8 cellular contexts compared by ENCODE assay signal in the genomic region with DNA sequence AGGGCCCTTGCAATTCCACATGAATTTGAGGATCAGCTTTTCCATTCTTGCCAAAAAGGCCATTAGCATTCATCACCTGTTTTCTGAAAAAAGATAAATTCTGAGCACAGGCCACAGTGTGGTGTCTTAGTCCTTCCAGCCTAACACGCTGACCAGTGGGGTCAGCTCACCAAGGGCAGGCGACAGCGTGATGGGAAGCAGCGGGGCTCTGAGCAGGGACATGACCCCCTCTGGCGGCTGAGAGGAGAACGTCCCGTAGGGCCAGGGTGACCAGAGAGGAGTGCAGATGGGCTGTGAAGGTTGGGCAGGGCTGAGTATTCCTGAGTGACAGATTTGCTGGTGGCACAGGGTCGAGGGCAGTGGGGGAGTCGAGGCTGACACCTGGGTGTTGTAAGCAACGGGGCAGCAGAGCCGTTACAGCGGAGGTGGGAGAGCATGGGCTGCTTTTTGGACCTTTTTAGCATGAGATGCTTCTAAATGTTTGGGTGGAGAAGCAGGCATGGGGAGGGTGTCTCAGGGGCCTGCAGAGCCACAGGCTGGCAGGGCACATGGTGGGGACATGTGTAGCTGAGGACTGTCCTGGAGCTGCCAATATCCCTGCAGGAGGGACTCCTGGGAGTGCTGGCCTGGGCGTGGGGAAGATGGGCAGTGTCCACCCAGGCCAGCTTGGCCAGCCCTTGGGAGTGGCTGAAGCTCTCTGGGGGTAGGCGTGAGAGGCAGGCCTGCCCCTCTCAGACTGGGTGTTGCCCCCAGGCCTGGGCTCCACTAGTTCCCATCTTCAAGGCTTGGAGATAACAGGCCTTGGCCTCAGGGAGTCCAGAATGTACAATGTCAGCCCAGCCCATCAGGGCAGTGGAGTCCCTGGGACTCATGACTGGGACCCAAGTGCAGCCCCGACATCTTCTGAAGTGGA. TPM values are rescaled to one million over a fixed set of nuclear protein-coding genes. Genes with fewer than 3 reads are reported as not detected.
DNase-seq lines count a peak whose midpoint lies in the region; ATAC-seq and TF ChIP-seq lines count a peak whose summit lies in the region.

No MANE protein-coding gene starts in this region.

- H2AK9ac ChIP-seq in IMR-90 (replicated peaks; ENCODE audit: low read depth, low read length, poor library complexity) = peak overlapping the region; percentile 86

- CTCF ChIA-PET in Caco-2 (lab: Charles Lee) = interaction anchor here (0.6 to 1.4 kb wide), 10 partner anchors 11 to 138 kb away, joined by 3 to 17 read pairs (median 4); no protein-coding TSS in a partner anchor
- CTCF ChIA-PET in IMR-90 (lab: Yijun Ruan, JAX) = interaction anchor here (0.5 to 1.5 kb wide), 10 partner anchors 11 to 397 kb away, joined by 3 to 8 read pairs (median 3); no protein-coding TSS in a partner anchor
- CTCF ChIA-PET in RWPE1 (lab: Yijun Ruan, JAX) = interaction anchor here (0.6 to 1.5 kb wide), 21 partner anchors 9 to 499 kb away, joined by 3 to 18 read pairs (median 3); no protein-coding TSS in a partner anchor

- peak overlapping the region; percentile 74 for H3K27ac Mint-ChIP-seq in Caco-2 (ENCODE audit: unreplicated experiment)
- peak overlapping the region; percentile 40 for H3K27ac Mint-ChIP-seq in activated T-helper 17 cell treated with anti-CD3 and anti-CD28 coated beads, Interleukin-2, amount 50 U/mL, for 72 hours

- DNase-seq in Caco-2 (peak; percentile 82 to 89), IMR-90 (peak; percentile 75), RWPE1 (ENCODE audit: low spot score) (peak; percentile 78), fibroblast of the aortic adventitia (ENCODE audit: low read depth) (peak; percentile 77), neuronal stem cell (ENCODE audit: low spot score) (peak; percentile 75), superior temporal gyrus (ENCODE audit: extremely low spot score) (peak; percentile 89)

- no peaks in the 10 kb centered on the region for H3K27me3 Mint-ChIP-seq in Caco-2 (ENCODE audit: insufficient read depth, unreplicated experiment)
- no peaks in the 10 kb centered on the region for H3K27me3 Mint-ChIP-seq in activated T-helper 17 cell treated with anti-CD3 and anti-CD28 coated beads, Interleukin-2, amount 50 U/mL, for 72 hours

- H3K4me2 ChIP-seq in IMR-90 (ENCODE audit: low read depth, low read length) (no peak overlapping the region), neuronal stem cell (ENCODE audit: insufficient read depth, low read length, poor library complexity, severe bottlenecking) (no peak overlapping the region)

- H2BK5ac ChIP-seq in IMR-90 (ENCODE audit: low read depth, low read length, poor library complexity, severe bottlenecking) (peak overlapping the region; percentile 2), neuronal stem cell (ENCODE audit: low read length) (no peak overlapping the region)

- H3K4me3 ChIP-seq in Caco-2 (ENCODE audit: low read depth, low read length) (no peak overlapping the region), IMR-90 (ENCODE audit: insufficient read depth, low read depth, low read length) (no peak overlapping the region), fibroblast of the aortic adventitia (ENCODE audit: low read depth, low read length) (no peak overlapping the region), neuronal stem cell (ENCODE audit: low read length in 2 of 2) (no peak overlapping the region)

- H3K27me3 ChIP-seq in Caco-2 (replicated peaks; ENCODE audit: control insufficient read depth, insufficient read depth, low read length) (no peaks in the 10 kb centered on the region), IMR-90 (ENCODE audit: control insufficient read depth, insufficient read depth, low read length) (no peaks in the 10 kb centered on the region), neuronal stem cell (ENCODE audit: control insufficient read depth in 3 of 3, insufficient read depth in 3 of 3, low read depth in 1 of 3, low read length in 3 of 3) (peaks cover 0 to 4% (median 3%) of the 10 kb centered on the region in 3 experiments)

- peak; percentile 98 for TF ChIP-seq RAD21 in IMR-90 (IDR thresholded peaks at IDR 0.05; ENCODE audit: low read length)

- H3K9ac ChIP-seq in IMR-90 (ENCODE audit: low read depth, low read length) (no peak overlapping the region), neuronal stem cell (ENCODE audit: low read depth, low read length, poor library complexity) (peak overlapping the region; percentile 5)

- H3K27ac ChIP-seq in IMR-90 (ENCODE audit: insufficient read depth, low read length) (peak overlapping the region; percentile 31; the same call in 1 of the 2 replicates), RWPE1 (peak overlapping the region; percentile 91), neuronal stem cell (replicated peaks; ENCODE audit: low read length) (no peak overlapping the region)

- peak overlapping the region; percentile 74 for H2AFZ ChIP-seq in IMR-90 (replicated peaks; ENCODE audit: low read length, poor library complexity)
- no peak overlapping the region for H2AFZ ChIP-seq in neuronal stem cell (ENCODE audit: low read length)

- TF ChIP-seq POLR2A in IMR-90 (IDR thresholded peaks at IDR 0.05; ENCODE audit: low read depth, low read length) = no peak

- H3K23ac ChIP-seq in IMR-90 (ENCODE audit: low read depth, low read length) (no peak overlapping the region; the same call in 1 of the 2 replicates), neuronal stem cell (ENCODE audit: low read depth, low read length, poor library complexity) (peak overlapping the region; percentile 89)

- BruUV-seq in Caco-2 (replicated peaks; lab: Mats Ljungman, UMichigan) = no TSS peak
- no TSS peak for BruUV-seq in IMR-90 (replicated peaks; lab: Mats Ljungman, UMichigan)

- H4K20me1 ChIP-seq in IMR-90 (ENCODE audit: insufficient read depth, low read length) = peaks cover 6% of the 10 kb centered on the region; the same call in 1 of the 2 replicates

- H3K14ac ChIP-seq in IMR-90 (replicated peaks; ENCODE audit: low read depth, low read length) = no peak overlapping the region
- no peak overlapping the region for H3K14ac ChIP-seq in neuronal stem cell (ENCODE audit: low read length)

- H3K4me3 Mint-ChIP-seq in Caco-2 (ENCODE audit: unreplicated experiment) = peak overlapping the region; percentile 56
- peak overlapping the region; percentile 25 for H3K4me3 Mint-ChIP-seq in activated T-helper 17 cell treated with anti-CD3 and anti-CD28 coated beads, Interleukin-2, amount 50 U/mL, for 72 hours

- peaks cover 2% of the 10 kb centered on the region; the same call in 1 of the 2 replicates for H3K9me1 ChIP-seq in IMR-90 (ENCODE audit: insufficient read depth, low read length)

- H2AK5ac ChIP-seq in IMR-90 (ENCODE audit: low read depth, low read length) (peak overlapping the region; percentile 43; the same call in 1 of the 2 replicates), neuronal stem cell (ENCODE audit: low read depth, low read length) (peak overlapping the region; percentile 70)

- 0 out of 2 replicates have a peak overlapping the region, but pooled peaks have one; percentile 5 for H3K4ac ChIP-seq in IMR-90 (ENCODE audit: low read depth, low read length)
- H3K4ac ChIP-seq in neuronal stem cell (ENCODE audit: low read length) = no peak overlapping the region

- H2BK15ac ChIP-seq in IMR-90 (ENCODE audit: low read depth, low read length) (no peak overlapping the region; the same call in 2 of the 3 replicates), neuronal stem cell (ENCODE audit: low read length) (peak overlapping the region; percentile 11)

- POLR2A ChIA-PET in Caco-2 (lab: Charles Lee) = interaction anchor here (0.6 kb wide), 1 partner anchor 48 kb away, joined by 7 read pairs; no protein-coding TSS in a partner anchor
- POLR2A ChIA-PET in IMR-90 (lab: Charles Lee; ENCODE audit: unreplicated experiment) = no interaction called here
- POLR2A ChIA-PET in RWPE1 (lab: Yijun Ruan, JAX; ENCODE audit: low non-redundant PET) = interaction anchor here (0.5 kb wide), 1 partner anchor 122 kb away, joined by 6 read pairs; no protein-coding TSS in a partner anchor

- in situ Hi-C loops in IMR-90 (cut with MboI; ENCODE audit: low sequenced_read_pairs) = loop anchor here (10.0 kb wide), 1 partner anchor 122 kb away; no protein-coding TSS in a partner anchor

- dilution Hi-C loops in IMR-90 (cut with HindIII; ENCODE audit: low sequenced_read_pairs, unreplicated experiment) = no loop called here

- ATAC-seq in IMR-90 (ENCODE audit: low read depth) (peak; percentile 62), HG03196 (IDR thresholded peaks at IDR 0.05; ENCODE audit: unreplicated experiment) (no peak)
- ATAC-seq in activated T-helper 17 cell treated with anti-CD3 and anti-CD28 coated beads, Interleukin-2, amount 50 U/mL, for 72 hours (replicated peaks) = peak; percentile 56

- H4K5ac ChIP-seq in IMR-90 (ENCODE audit: low read depth, low read length) = no peak overlapping the region

- peaks cover 6% of the 10 kb centered on the region for H3K36me3 Mint-ChIP-seq in Caco-2 (ENCODE audit: insufficient read depth, unreplicated experiment)
- H3K36me3 Mint-ChIP-seq in activated T-helper 17 cell treated with anti-CD3 and anti-CD28 coated beads, Interleukin-2, amount 50 U/mL, for 72 hours (ENCODE audit: low read depth) = no peaks in the 10 kb centered on the region

- TF ChIP-seq CTCF in Caco-2 (IDR thresholded peaks at IDR 0.05; ENCODE audit: insufficient read depth in 1 of 2, low read depth in 1 of 2, low read length in 1 of 2, severe bottlenecking in 1 of 2, unreplicated experiment in 1 of 2) (peak; percentile 64 to 91), IMR-90 (conservative IDR thresholded peaks at IDR 0.05; ENCODE audit: low read depth, low read length) (peak; percentile 95), RWPE1 (conservative IDR thresholded peaks at IDR 0.05; ENCODE audit: low read depth) (peak; percentile 93), fibroblast of the aortic adventitia (IDR thresholded peaks at IDR 0.05; ENCODE audit: insufficient read depth, low read length) (peak; percentile 97)

- WGBS in IMR-90 (ENCODE audit: extremely low coverage in 2 of 2, insufficient read length in 1 of 2), 2 experiments = 9% methylated on average over 6 of the region's 15 CpGs; no CpG with 5 or more reads in 1 of the 2 experiments
- no CpG with 5 or more reads among the region's 15 CpGs for WGBS in neuronal stem cell (ENCODE audit: extremely low coverage in 2 of 2, insufficient read length in 2 of 2, insufficient replicate concordance in 1 of 2), 2 donors

- no peak overlapping the region for H2BK20ac ChIP-seq in IMR-90 (ENCODE audit: low read depth, low read length)

- H3K9me3 ChIP-seq in Caco-2 (no peaks in the 10 kb centered on the region), IMR-90 (ENCODE audit: control insufficient read depth, insufficient read depth, low read length) (peaks cover 3% of the 10 kb centered on the region; the same call in 1 of the 2 replicates), neuronal stem cell (replicated peaks in 1 of 2; ENCODE audit: control insufficient read depth in 2 of 2, insufficient read depth in 1 of 2, low read depth in 1 of 2, low read length in 2 of 2) (peaks cover 4 to 5% of the 10 kb centered on the region in 2 donors)

- peaks cover 14% of the 10 kb centered on the region for H3K4me1 Mint-ChIP-seq in Caco-2 (ENCODE audit: low read depth, unreplicated experiment)
- H3K4me1 Mint-ChIP-seq in activated T-helper 17 cell treated with anti-CD3 and anti-CD28 coated beads, Interleukin-2, amount 50 U/mL, for 72 hours = peaks cover 10% of the 10 kb centered on the region

- H2BK120ac ChIP-seq in IMR-90 (ENCODE audit: low read depth, low read length) (no peak overlapping the region), neuronal stem cell (ENCODE audit: low read depth, low read length) (no peak overlapping the region)

- H3K79me1 ChIP-seq in IMR-90 (ENCODE audit: low read depth in 1 of 2, low read length in 2 of 2) (peaks cover 0 to 30% of the 10 kb centered on the region in 2 experiments; a peak in 2 of 4 replicates), neuronal stem cell (ENCODE audit: low read depth, low read length) (peaks cover 2% of the 10 kb centered on the region)

- H3K18ac ChIP-seq in IMR-90 (ENCODE audit: low read depth, low read length) (no peak overlapping the region), neuronal stem cell (ENCODE audit: low read length) (peak overlapping the region; percentile 28)

- H4K91ac ChIP-seq in IMR-90 (ENCODE audit: insufficient read depth, low read depth, low read length) (no peak overlapping the region), neuronal stem cell (ENCODE audit: low read depth, low read length, poor library complexity) (no peak overlapping the region)

- intact Hi-C loops in Caco-2 (cut with micrococcal nuclease; ENCODE audit: unreplicated experiment) (loop anchor here (1.0 to 5.0 kb wide), 4 partner anchors 12 to 118 kb away; no protein-coding TSS in a partner anchor), IMR-90 (cut with micrococcal nuclease) (loop anchor here (1.0 to 10.0 kb wide), 3 partner anchors 118 to 332 kb away; a partner anchor contains a TSS)

- H2BK12ac ChIP-seq in neuronal stem cell (ENCODE audit: low read length) = peak overlapping the region; percentile 36

- peaks cover 7% of the 10 kb centered on the region; the same call in 1 of the 2 replicates for H3K4me1 ChIP-seq in Caco-2
- peaks cover 4% of the 10 kb centered on the region for H3K4me1 ChIP-seq in IMR-90 (ENCODE audit: control insufficient read depth, insufficient read depth, low read length)
- peaks cover 5 to 6% of the 10 kb centered on the region in 2 donors for H3K4me1 ChIP-seq in neuronal stem cell (ENCODE audit: control insufficient read depth in 2 of 2, insufficient read depth in 1 of 2, low read depth in 1 of 2, low read length in 2 of 2)

- no peak overlapping the region for H3K56ac ChIP-seq in IMR-90 (ENCODE audit: extremely low read depth, insufficient read depth, low read length)

- H3K36me3 ChIP-seq in Caco-2 (ENCODE audit: control insufficient read depth, insufficient read depth, low read length) (no peaks in the 10 kb centered on the region), IMR-90 (ENCODE audit: control insufficient read depth, insufficient read depth, low read length) (no peaks in the 10 kb centered on the region), neuronal stem cell (replicated peaks in 1 of 2; ENCODE audit: control insufficient read depth in 2 of 2, insufficient read depth in 2 of 2, low read length in 2 of 2) (no peaks in the 10 kb centered on the region)

- H4K8ac ChIP-seq in IMR-90 (ENCODE audit: low read depth in 2 of 2, low read length in 2 of 2) = no peak overlapping the region
- no peak overlapping the region for H4K8ac ChIP-seq in neuronal stem cell (ENCODE audit: low read depth, low read length)

- no peaks in the 10 kb centered on the region for H3K9me3 Mint-ChIP-seq in Caco-2 (ENCODE audit: unreplicated experiment)
- H3K9me3 Mint-ChIP-seq in activated T-helper 17 cell treated with anti-CD3 and anti-CD28 coated beads, Interleukin-2, amount 50 U/mL, for 72 hours = no peaks in the 10 kb centered on the region

RNA-seq across cellular contexts. Expression of a gene that starts 8.6 kb away (rescaled TPM):
- total RNA-seq in Caco-2 (2022) (1.2 and 1.4 TPM in 2 replicates), IMR-90 (2012; rRNA removed) (not detected in 2 replicates), fibroblast of the aortic adventitia (ENCODE audit: low replicate concordance) (0.36 and 0.49 TPM in 2 replicates)
- 0.52 and 0.91 TPM in 2 replicates for polyA plus RNA-seq in IMR-90 (2012; rRNA removed)
- not detected in 2 replicates for polyA plus RNA-seq in IMR-90 (2012; cell fraction: cytosol; rRNA removed)
- 10.0 and 15.0 TPM in 2 replicates for polyA plus RNA-seq in IMR-90 (2012; cell fraction: nucleus; rRNA removed; ENCODE audit: low replicate concordance)
- 1 to 10 TPM in 1 of 2 donors, under 1 TPM in 1; 0.86 to 1.7 TPM for total RNA-seq in activated T-helper 17 cell treated with anti-CD3 and anti-CD28 coated beads, Interleukin-2, amount 50 U/mL, for 72 hours
- 0.07 TPM for polyA plus RNA-seq in neuronal stem cell (2013, experiment 1 of 2)
- 0.08 TPM for polyA plus RNA-seq in neuronal stem cell (2013, experiment 2 of 2)

RNA-seq across cellular contexts. Expression of a gene that starts 12.6 kb away (rescaled TPM):
- total RNA-seq in Caco-2 (2022) (5.8 and 6.4 TPM in 2 replicates), IMR-90 (2012; rRNA removed) (0.28 and 0.54 TPM in 2 replicates), fibroblast of the aortic adventitia (ENCODE audit: low replicate concordance) (0.72 TPM in 1 of 2 replicates, not detected in the other)
- polyA plus RNA-seq in IMR-90 (2012; rRNA removed) = 1.3 and 1.9 TPM in 2 replicates
- 1.8 and 2.1 TPM in 2 replicates for polyA plus RNA-seq in IMR-90 (2012; cell fraction: cytosol; rRNA removed)
- 2.5 and 5.0 TPM in 2 replicates for polyA plus RNA-seq in IMR-90 (2012; cell fraction: nucleus; rRNA removed; ENCODE audit: low replicate concordance)
- total RNA-seq in activated T-helper 17 cell treated with anti-CD3 and anti-CD28 coated beads, Interleukin-2, amount 50 U/mL, for 72 hours = 1 to 10 TPM; 1.8 to 2.0 TPM
- polyA plus RNA-seq in neuronal stem cell (2013, experiment 1 of 2) = 7.3 TPM
- polyA plus RNA-seq in neuronal stem cell (2013, experiment 2 of 2) = 7.1 TPM

RNA-seq across cellular contexts. Expression of a gene that starts 15.6 kb away (rescaled TPM):
- total RNA-seq in Caco-2 (2022) (268 and 301 TPM in 2 replicates), IMR-90 (2012; rRNA removed) (73.5 and 74.7 TPM in 2 replicates), fibroblast of the aortic adventitia (ENCODE audit: low replicate concordance) (71.6 and 108 TPM in 2 replicates)
- polyA plus RNA-seq in IMR-90 (2012; rRNA removed) = 366 and 371 TPM in 2 replicates
- 219 and 373 TPM in 2 replicates for polyA plus RNA-seq in IMR-90 (2012; cell fraction: cytosol; rRNA removed)
- polyA plus RNA-seq in IMR-90 (2012; cell fraction: nucleus; rRNA removed; ENCODE audit: low replicate concordance) = 315 and 343 TPM in 2 replicates
- 100 to 1,000 TPM; 266 to 410 TPM for total RNA-seq in activated T-helper 17 cell treated with anti-CD3 and anti-CD28 coated beads, Interleukin-2, amount 50 U/mL, for 72 hours
- 291 TPM for polyA plus RNA-seq in neuronal stem cell (2013, experiment 1 of 2)
- 287 TPM for polyA plus RNA-seq in neuronal stem cell (2013, experiment 2 of 2)
